8 cellular contexts compared by ENCODE assay signal in genomic region chr11:355581-356458, GRCh38. TPM values are rescaled to one million over a fixed set of nuclear protein-coding genes. Genes with fewer than 3 reads are reported as not detected.
DNase-seq lines count a peak whose midpoint lies in the region; ATAC-seq and TF ChIP-seq lines count a peak whose summit lies in the region.

No MANE protein-coding gene starts in this region.

- H3K36me3 ChIP-seq in RWPE2 (ENCODE audit: low read depth), result no peaks in the 10 kb centered on the region
- H3K36me3 ChIP-seq in neutrophil, result no peaks in the 10 kb centered on the region

- DNase-seq in GM03348 (ENCODE audit: low spot score) (peak; percentile 96), RWPE2 (ENCODE audit: low spot score) (peak; percentile 93), foreskin keratinocyte (peak; percentile 82 to 84), stromal cell of bone marrow (ENCODE audit: low read depth) (peak; percentile 89)
- peak; percentile 84 for DNase-seq in activated naive CD4-positive, alpha-beta T cell treated with Interleukin-2 at 50 U/mL for 16 hours

- TF ChIP-seq CTCF in RWPE2 (IDR thresholded peaks at IDR 0.05; ENCODE audit: poor library complexity, severe bottlenecking) (no peak), foreskin keratinocyte (conservative IDR thresholded peaks at IDR 0.05) (no peak), neutrophil (IDR thresholded peaks at IDR 0.05) (peak; percentile 38)

- peaks cover 15% of the 10 kb centered on the region for H3K4me1 ChIP-seq in RWPE2 (ENCODE audit: insufficient read depth, poor library complexity, severe bottlenecking)
- peaks cover 11% of the 10 kb centered on the region for H3K4me1 ChIP-seq in foreskin keratinocyte
- peaks cover 17 to 36% of the 10 kb centered on the region in 2 experiments for H3K4me1 ChIP-seq in neutrophil (ENCODE audit: control insufficient read depth in 1 of 2, insufficient read depth in 1 of 2, low read depth in 1 of 2, low read length in 1 of 2)

- H3K27ac ChIP-seq in RWPE2 (ENCODE audit: poor library complexity, severe bottlenecking) (peak overlapping the region; percentile 87), foreskin keratinocyte (peak overlapping the region; percentile 96), neutrophil (peak overlapping the region; percentile 89)

- H3K9me3 ChIP-seq in RWPE2 (ENCODE audit: severe bottlenecking), result no peaks in the 10 kb centered on the region
- no peaks in the 10 kb centered on the region for H3K9me3 ChIP-seq in neutrophil

- H3K27me3 ChIP-seq in RWPE2 (ENCODE audit: insufficient read depth, poor library complexity, severe bottlenecking) (no peaks in the 10 kb centered on the region), foreskin keratinocyte (peaks cover 8% of the 10 kb centered on the region), neutrophil (peaks cover 55% of the 10 kb centered on the region)

- ATAC-seq in HG03280 (IDR thresholded peaks at IDR 0.05; ENCODE audit: unreplicated experiment), result peak; percentile 65
- ATAC-seq in RWPE2 (ENCODE audit: low read depth), result peak; percentile 81
- peak; percentile 76 for ATAC-seq in foreskin keratinocyte
- no peak for ATAC-seq in HG03095 (IDR thresholded peaks at IDR 0.05; ENCODE audit: unreplicated experiment)

- H3K4me3 ChIP-seq in RWPE2 (ENCODE audit: severe bottlenecking) (peak overlapping the region; percentile 32), neutrophil (ENCODE audit: low read depth in 1 of 2, low read length in 1 of 2) (peak overlapping the region; percentile 65 to 70)

RNA-seq across cellular contexts. Expression of gene B4GALNT4, which starts 13.5 kb away (rescaled TPM):
- total RNA-seq in foreskin keratinocyte, result 12.7 and 28.4 TPM in 2 replicates
- 13.6 and 37.2 TPM in 2 replicates for polyA plus RNA-seq in foreskin keratinocyte

RNA-seq across cellular contexts. Expression of gene IFITM3, which starts 35.2 kb away (rescaled TPM):
- total RNA-seq in foreskin keratinocyte, result 934 and 1,022 TPM in 2 replicates
- 1,963 and 2,381 TPM in 2 replicates for polyA plus RNA-seq in foreskin keratinocyte

RNA-seq across cellular contexts. Expression of gene PKP3, which starts 38.2 kb away (rescaled TPM):
- 148 and 170 TPM in 2 replicates for total RNA-seq in foreskin keratinocyte
- 149 and 165 TPM in 2 replicates for polyA plus RNA-seq in foreskin keratinocyte

RNA-seq across cellular contexts. Expression of gene IFITM1, which starts 42.0 kb away (rescaled TPM):
- total RNA-seq in foreskin keratinocyte, result 399 and 491 TPM in 2 replicates
- polyA plus RNA-seq in foreskin keratinocyte, result 615 and 795 TPM in 2 replicates

RNA-seq across cellular contexts. Expression of gene IFITM2, which starts 48.2 kb away (rescaled TPM):
- total RNA-seq in foreskin keratinocyte, result 224 and 342 TPM in 2 replicates
- 39.8 and 55.8 TPM in 2 replicates for polyA plus RNA-seq in foreskin keratinocyte
